ENCODE assay signal across 25 cellular contexts in genomic region chr17:56020369-56020768, GRCh38.
DNase-seq lines count a peak whose midpoint lies in the region; ATAC-seq and TF ChIP-seq lines count a peak whose summit lies in the region.
"Had no signal": no experiment of that assay in that cellular context is flagged by ENCODE, and none has a peak within 500 bp of the region (broad histone marks: within the 10 kb centered on the region; RNA-seq: fewer than 3 reads in every experiment).

No MANE protein-coding gene starts in this region.

- H3K79me1 ChIP-seq in mesenchymal stem cell (replicated peaks; ENCODE audit: low read length, poor library complexity, severe bottlenecking): no peaks in the 10 kb centered on the region

- H3K9me3 Mint-ChIP-seq in activated T-helper 1 cell treated with anti-CD3 and anti-CD28 coated beads, Interleukin-12 subunit alpha, Interleukin-12 subunit beta, Interleukin-2, Interleukin-4 antibody, amounts not matched to agents 30 ng/mL and 10 ng/mL and 1 ng/mL, durations not matched to agents 14 hours and 24 hours and 36 hours: peaks cover 8% of the 10 kb centered on the region
- H3K9me3 Mint-ChIP-seq: CD14-positive monocyte; effector memory CD8-positive, alpha-beta T cell; type B pancreatic cell had no signal

- H2BK15ac ChIP-seq in mesenchymal stem cell (ENCODE audit: low read depth, poor library complexity, severe bottlenecking): no peak overlapping the region

- WGBS in mesenchymal stem cell: 84% methylated on average over 2 of the region's 2 CpGs

- no peak overlapping the region for H3K27ac ChIP-seq in mesenchymal stem cell (ENCODE audit: low read length, poor library complexity, severe bottlenecking)
- H3K27ac ChIP-seq: coronary artery, heart left ventricle, SJCRH30 had no signal

- no peak overlapping the region for H3K18ac ChIP-seq in mesenchymal stem cell (ENCODE audit: low read depth in 1 of 2, low read length in 2 of 2)

- peaks cover 2% of the 10 kb centered on the region for H3K36me3 Mint-ChIP-seq in activated T-helper 1 cell treated with anti-CD3 and anti-CD28 coated beads, Interleukin-12 subunit alpha, Interleukin-12 subunit beta, Interleukin-2, Interleukin-4 antibody, amounts not matched to agents 30 ng/mL and 10 ng/mL and 1 ng/mL, durations not matched to agents 14 hours and 24 hours and 36 hours (ENCODE audit: low read depth)
- H3K36me3 Mint-ChIP-seq: CD14-positive monocyte, type B pancreatic cell had no signal

- H3K27me3 Mint-ChIP-seq in activated T-helper 1 cell treated with anti-CD3 and anti-CD28 coated beads, Interleukin-12 subunit alpha, Interleukin-12 subunit beta, Interleukin-2, Interleukin-4 antibody, amounts not matched to agents 30 ng/mL and 10 ng/mL and 1 ng/mL, durations not matched to agents 14 hours and 24 hours and 36 hours (ENCODE audit: insufficient read depth): peaks cover 2% of the 10 kb centered on the region

- H3K4me3 Mint-ChIP-seq in activated T-helper 1 cell treated with anti-CD3 and anti-CD28 coated beads, Interleukin-12 subunit alpha, Interleukin-12 subunit beta, Interleukin-2, Interleukin-4 antibody, amounts not matched to agents 30 ng/mL and 10 ng/mL and 1 ng/mL, durations not matched to agents 14 hours and 24 hours and 36 hours: no peak overlapping the region
- H3K4me3 Mint-ChIP-seq: CD14-positive monocyte; effector memory CD8-positive, alpha-beta T cell; type B pancreatic cell had no signal

- no peak overlapping the region for H3K4me2 ChIP-seq in mesenchymal stem cell (ENCODE audit: low read length, poor library complexity, severe bottlenecking)

- H4K8ac ChIP-seq in mesenchymal stem cell (ENCODE audit: low read length): no peak overlapping the region

- no peak overlapping the region for H3K4ac ChIP-seq in mesenchymal stem cell (ENCODE audit: low read depth in 1 of 2, low read length in 2 of 2)

- H3K9me3 ChIP-seq in mesenchymal stem cell (ENCODE audit: control insufficient read depth, low read length): no peaks in the 10 kb centered on the region
- H3K9me3 ChIP-seq: HAP-1, heart left ventricle, SJCRH30 had no signal

- no peak overlapping the region for H2AK5ac ChIP-seq in mesenchymal stem cell (ENCODE audit: low read length, severe bottlenecking)

- no peak overlapping the region for H3K23ac ChIP-seq in mesenchymal stem cell (ENCODE audit: low read length in 2 of 2)

- H3K4me1 Mint-ChIP-seq in activated T-helper 1 cell treated with anti-CD3 and anti-CD28 coated beads, Interleukin-12 subunit alpha, Interleukin-12 subunit beta, Interleukin-2, Interleukin-4 antibody, amounts not matched to agents 30 ng/mL and 10 ng/mL and 1 ng/mL, durations not matched to agents 14 hours and 24 hours and 36 hours (ENCODE audit: low read depth): peaks cover 30% of the 10 kb centered on the region

- H3K27me3 ChIP-seq in GM06990 (replicated peaks; ENCODE audit: control insufficient read depth, insufficient read depth, low read length): no peaks in the 10 kb centered on the region
- no peaks in the 10 kb centered on the region for H3K27me3 ChIP-seq in mesenchymal stem cell (ENCODE audit: control insufficient read depth in 1 of 2, insufficient read depth in 1 of 2, low read length in 2 of 2)
- H3K27me3 ChIP-seq: SJCRH30 had no signal

- H3K4me3 ChIP-seq in GM06990 (replicated peaks; ENCODE audit: low read depth, low read length): no peak overlapping the region
- H3K4me3 ChIP-seq in GM12865 (ENCODE audit: low read depth, low read length): no peak overlapping the region
- no peak overlapping the region for H3K4me3 ChIP-seq in mesenchymal stem cell (ENCODE audit: insufficient read depth in 1 of 2, low read depth in 1 of 2, low read length in 2 of 2)
- H3K4me3 ChIP-seq: coronary artery, HAP-1, heart left ventricle, SJCRH30 had no signal

- H2BK120ac ChIP-seq in mesenchymal stem cell (ENCODE audit: low read depth, low read length): no peak overlapping the region

- ATAC-seq in HG02759 (IDR thresholded peaks at IDR 0.05; ENCODE audit: unreplicated experiment): peak; percentile 59
- ATAC-seq: effector memory CD8-positive, alpha-beta T cell; heart left ventricle; left cardiac atrium; sciatic nerve had no signal

- no peak overlapping the region for H4K91ac ChIP-seq in mesenchymal stem cell (ENCODE audit: low read length)

- no peak overlapping the region for H2AFZ ChIP-seq in mesenchymal stem cell (ENCODE audit: low read depth, low read length)

- DNase-seq in GM06990 (ENCODE audit: extremely low read depth, insufficient read length) (peak; percentile 9), GM12865 (ENCODE audit: low read depth) (peak; percentile 37), NCI-H2107 treated with DMSO at 0.1 percent for 48 hours (lab: John Stamatoyannopoulos, UW; ENCODE audit: unreplicated experiment) (no peak), mesenchymal stem cell (no peak), hypothalamus (lab: John Stamatoyannopoulos, UW) (no peak), NCI-H446 treated with DMSO at 0.1 percent for 48 hours (lab: John Stamatoyannopoulos, UW) (no peak)
- no peak for DNase-seq in activated T-helper 1 cell treated with anti-CD3 and anti-CD28 coated beads, Interleukin-12 subunit alpha, Interleukin-12 subunit beta, Interleukin-2, Interleukin-4 antibody, amounts not matched to agents 30 ng/mL and 10 ng/mL and 1 ng/mL, durations not matched to agents 14 hours and 24 hours and 36 hours (ENCODE audit: low spot score)
- DNase-seq: activated CD4-positive, CD25-positive, alpha-beta regulatory T cell treated with anti-CD3 and anti-CD28 coated beads, Interleukin-2, amount 50 U/mL, for 72 hours; activated effector memory CD4-positive, alpha-beta T cell treated with Interleukin-2 at 50 U/mL for 16 hours; amygdala; effector memory CD8-positive, alpha-beta T cell; foreskin fibroblast; heart left ventricle; Karpas-422; left cardiac atrium; NCI-H2171; NCI-H524 treated with DMSO at 0.1 percent for 48 hours; posterior cingulate gyrus; SJCRH30 had no signal

- TF ChIP-seq CTCF in GM06990 (IDR thresholded peaks at IDR 0.05; ENCODE audit: insufficient read depth, low read length, poor library complexity, severe bottlenecking): no peak
- TF ChIP-seq CTCF in GM12865 (IDR thresholded peaks at IDR 0.05; ENCODE audit: insufficient read depth, low read depth, low read length, missing control alignments): no peak

- H3K4me1 ChIP-seq in mesenchymal stem cell (ENCODE audit: control insufficient read depth, insufficient read depth, low read depth, low read length): no peaks in the 10 kb centered on the region
- H3K4me1 ChIP-seq: HAP-1, heart left ventricle, SJCRH30 had no signal

- intact Hi-C loops in activated T-helper 1 cell treated with anti-CD3 and anti-CD28 coated beads, Interleukin-12 subunit alpha, Interleukin-12 subunit beta, Interleukin-2, Interleukin-4 antibody, amounts not matched to agents 30 ng/mL and 10 ng/mL and 1 ng/mL, durations not matched to agents 14 hours and 24 hours and 36 hours (cut with micrococcal nuclease): loop anchor here (2.0 to 10.0 kb wide), 4 partner anchors 274 to 764 kb away; no protein-coding TSS in a partner anchor

- H2BK5ac ChIP-seq in mesenchymal stem cell (ENCODE audit: low read depth, low read length, poor library complexity, severe bottlenecking): no peak overlapping the region

- H3K14ac ChIP-seq in mesenchymal stem cell (ENCODE audit: low read length in 2 of 2): no peak overlapping the region

- H3K36me3 ChIP-seq in GM06990 (ENCODE audit: control insufficient read depth, insufficient read depth, low read length) (no peaks in the 10 kb centered on the region), mesenchymal stem cell (ENCODE audit: control insufficient read depth in 1 of 2, insufficient read depth in 2 of 2, low read depth in 1 of 2, low read length in 2 of 2) (no peaks in the 10 kb centered on the region)
- H3K36me3 ChIP-seq: HAP-1, heart left ventricle, SJCRH30 had no signal

- H3K27ac Mint-ChIP-seq in activated T-helper 1 cell treated with anti-CD3 and anti-CD28 coated beads, Interleukin-12 subunit alpha, Interleukin-12 subunit beta, Interleukin-2, Interleukin-4 antibody, amounts not matched to agents 30 ng/mL and 10 ng/mL and 1 ng/mL, durations not matched to agents 14 hours and 24 hours and 36 hours: peak overlapping the region; percentile 27
- H3K27ac Mint-ChIP-seq: CD14-positive monocyte; effector memory CD8-positive, alpha-beta T cell; type B pancreatic cell had no signal

- H3K9ac ChIP-seq in mesenchymal stem cell (ENCODE audit: low read length): no peak overlapping the region

- H2BK12ac ChIP-seq in mesenchymal stem cell (ENCODE audit: low read length in 2 of 2): no peak overlapping the region

Comparison
In these comparisons a context has a peak if more than half of its experiments do, and no peak if none do; other contexts are left out.
1. DNase-seq: peak in GM06990 (single experiment) and GM12865 (single experiment); none in activated T-helper 1 cell treated with anti-CD3 and anti-CD28 coated beads, Interleukin-12 subunit alpha, Interleukin-12 subunit beta, Interleukin-2, Interleukin-4 antibody, amounts not matched to agents 30 ng/mL and 10 ng/mL and 1 ng/mL, durations not matched to agents 14 hours and 24 hours and 36 hours (single experiment), NCI-H2107 treated with DMSO at 0.1 percent for 48 hours (single experiment), mesenchymal stem cell (single experiment), hypothalamus (0 of 51) and NCI-H446 treated with DMSO at 0.1 percent for 48 hours (single experiment).